ENCODE assay signal across 18 cellular contexts in the genomic region with DNA sequence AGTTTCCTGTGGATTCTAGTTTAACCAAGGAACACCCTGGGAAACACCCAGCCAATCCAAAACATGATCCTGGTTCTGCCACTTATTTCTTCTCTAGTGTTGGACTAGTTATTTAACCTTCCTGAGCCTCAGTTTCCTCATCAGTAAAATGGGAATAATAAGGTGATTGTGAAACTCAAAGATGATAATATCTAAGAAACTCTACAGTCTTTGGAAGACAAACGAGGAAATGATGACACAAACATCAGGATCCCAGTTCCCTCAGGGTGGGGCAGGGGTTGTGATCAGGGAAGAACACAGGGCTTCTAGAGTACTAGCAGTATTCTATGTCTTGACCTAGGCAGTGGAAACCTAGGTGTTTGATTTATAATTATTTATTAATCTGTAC. TPM values are rescaled to one million over a fixed set of nuclear protein-coding genes. Genes with fewer than 3 reads are reported as not detected.
DNase-seq lines count a peak whose midpoint lies in the region; TF ChIP-seq lines count a peak whose summit lies in the region.
"Had no signal": no experiment of that assay in that cellular context is flagged by ENCODE, and none has a peak within 500 bp of the region (broad histone marks: within the 10 kb centered on the region; RNA-seq: fewer than 3 reads in every experiment).

No MANE protein-coding gene starts in this region.

- H3K27ac ChIP-seq in Peyer's patch (peak overlapping the region in 3 of 4 donors; percentile 69 to 87 (median 85)), epithelial cell of prostate (peak overlapping the region; percentile 41), muscle layer of duodenum (ENCODE audit: low read length) (peak overlapping the region; percentile 26)

- TF ChIP-seq POLR2A in Peyer's patch (IDR thresholded peaks at IDR 0.05): no peak

- H3K9me3 ChIP-seq in Peyer's patch (no peaks in the 10 kb centered on the region), muscle layer of duodenum (ENCODE audit: control insufficient read depth in 1 of 2, low read length in 2 of 2) (no peaks in the 10 kb centered on the region)

- H3K4me1 ChIP-seq in Peyer's patch: peaks cover 0 to 54% (median 11%) of the 10 kb centered on the region in 4 donors
- H3K4me1 ChIP-seq in muscle layer of duodenum (ENCODE audit: control insufficient read depth in 1 of 2, insufficient read depth in 2 of 2, low read length in 2 of 2): peaks cover 0 to 7% of the 10 kb centered on the region in 2 donors

- DNase-seq in EH (ENCODE audit: low read depth): peak; percentile 18
- peak in 1 of 3 donors; percentile 61 for DNase-seq in Peyer's patch
- DNase-seq in epithelial cell of prostate (ENCODE audit: low read depth, low spot score): no peak
- DNase-seq in pons (ENCODE audit: low spot score): no peak
- DNase-seq in NCI-H510A treated with DMSO at 0.1 percent for 48 hours (lab: John Stamatoyannopoulos, UW): no peak
- no peak for DNase-seq in mesenteric fat pad (ENCODE audit: low spot score)
- no peak for DNase-seq in NOMO-1 treated with dmso at 0.1 percent for 144 hours (lab: John Stamatoyannopoulos, UW; ENCODE audit: unreplicated experiment)
- DNase-seq: GDM1, Karpas-422, NCI-H1694, NCI-H2081 treated with DMSO at 0.1 percent for 48 hours, NCI-H2171 treated with DMSO at 0.1 percent for 48 hours, NCI-H526, RPMI8226, SHP77 treated with DMSO at 0.1 percent for 48 hours had no signal

- TF ChIP-seq CTCF in Peyer's patch (IDR thresholded peaks at IDR 0.05): no peak

- H3K36me3 ChIP-seq in Peyer's patch (no peaks in the 10 kb centered on the region), muscle layer of duodenum (ENCODE audit: control insufficient read depth in 1 of 2, insufficient read depth in 2 of 2, low read length in 2 of 2) (no peaks in the 10 kb centered on the region)

- H3K27me3 ChIP-seq in Peyer's patch: no peaks in the 10 kb centered on the region
- H3K27me3 ChIP-seq in muscle layer of duodenum (ENCODE audit: low read depth, low read length): no peaks in the 10 kb centered on the region

- H3K4me3 ChIP-seq in Peyer's patch (no peak overlapping the region), muscle layer of duodenum (ENCODE audit: low read depth in 1 of 2, low read length in 2 of 2) (no peak overlapping the region)

RNA-seq across cellular contexts. Expression of gene TMEM106C, which starts 18.1 kb away (rescaled TPM):
- total RNA-seq in Peyer's patch: 100 to 1,000 TPM in 3 of 4 donors, 10 to 100 TPM in 1; 80.9 to 326 (median 241) TPM
- total RNA-seq in mesenteric fat pad: 34.5 TPM

RNA-seq across cellular contexts. Expression of gene VDR, which starts 40.5 kb away (rescaled TPM):
- 100 to 1,000 TPM in 3 of 4 donors, 10 to 100 TPM in 1; 75.1 to 193 (median 156) TPM for total RNA-seq in Peyer's patch
- total RNA-seq in mesenteric fat pad: 9.8 TPM

RNA-seq across cellular contexts. Expression of gene COL2A1, which starts 58.9 kb away (rescaled TPM):
- 1 to 10 TPM in 1 of 4 donors, under 1 TPM in 2, not detected in 1; 0.18 to 6.6 (median 0.27) TPM for total RNA-seq in Peyer's patch
- total RNA-seq in mesenteric fat pad: not detected
- total RNA-seq: H4, M059J had no signal

Comparison
In these comparisons a context has a peak if more than half of its experiments do, and no peak if none do; other contexts are left out.
1. H3K27ac ChIP-seq: peak in every context shown above with its lines; median percentile 85 in Peyer's patch; 41 in epithelial cell of prostate; 26 in muscle layer of duodenum.